ENCODE assay signal across 25 cellular contexts in the genomic region with DNA sequence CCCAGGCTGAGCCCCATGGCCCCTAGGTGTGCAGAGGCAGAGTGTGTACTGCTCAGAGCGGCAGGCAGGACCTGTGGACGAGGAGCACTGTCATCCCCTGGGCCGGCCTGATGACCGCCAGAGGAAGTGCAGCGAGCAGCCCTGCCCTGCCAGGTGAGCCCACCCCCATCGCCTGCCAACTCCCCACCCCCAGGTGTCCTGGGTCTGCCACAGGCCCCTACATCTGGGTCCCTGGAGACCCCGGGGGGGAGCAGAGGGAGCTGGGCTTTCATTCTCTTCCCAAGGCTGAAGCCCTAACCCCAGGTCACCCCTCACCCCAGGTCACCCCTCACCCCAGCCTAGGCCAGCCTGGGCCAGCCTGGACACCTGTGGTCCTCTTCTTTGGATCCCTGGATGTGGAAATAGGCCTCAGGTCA.
DNase-seq lines count a peak whose midpoint lies in the region; ATAC-seq and TF ChIP-seq lines count a peak whose summit lies in the region.
"Had no signal": no experiment of that assay in that cellular context is flagged by ENCODE, and none has a peak within 500 bp of the region (broad histone marks: within the 10 kb centered on the region; RNA-seq: fewer than 3 reads in every experiment).

No MANE protein-coding gene starts in this region.

- ATAC-seq in Right ventricle myocardium inferior (no peak), RWPE2 (ENCODE audit: low read depth) (no peak), upper lobe of right lung (no peak)

- intact Hi-C loops in Right ventricle myocardium inferior (cut with DNase I) (no loop called here), left ventricle myocardium inferior (cut with micrococcal nuclease) (no loop called here), upper lobe of right lung (cut with DNase I) (no loop called here)

- H3K9me3 ChIP-seq in left ventricle myocardium inferior (replicated peaks) (no peaks in the 10 kb centered on the region), RWPE2 (ENCODE audit: severe bottlenecking) (no peaks in the 10 kb centered on the region), upper lobe of right lung (no peaks in the 10 kb centered on the region)
- H3K9me3 ChIP-seq: BE2C, MG63 had no signal

- DNase-seq in Right ventricle myocardium inferior (ENCODE audit: missing footprints): peak; percentile 32
- no peak for DNase-seq in left ventricle myocardium inferior
- DNase-seq in RWPE2 (ENCODE audit: low spot score): peak; percentile 63
- peak; percentile 86 for DNase-seq in mesenteric fat pad (ENCODE audit: low spot score)
- peak; percentile 44 for DNase-seq in upper lobe of right lung
- no peak for DNase-seq in activated CD4-positive, alpha-beta T cell treated with anti-CD3 and anti-CD28 coated beads for 48 hours
- no peak for DNase-seq in DMS79 (lab: John Stamatoyannopoulos, UW)
- no peak for DNase-seq in globus pallidus (ENCODE audit: low spot score)
- DNase-seq: 8988T; ACHN; BE2C; CD4-positive, CD25-positive, alpha-beta regulatory T cell; DMS153; KBM-7; MG63; NCI-H1105 treated with DMSO at 0.1 percent for 48 hours; NCI-H146; NCI-H1930; NCI-H2107; NCI-H524; NCI-H82; NK-92 treated with Interleukin-12 subunit alpha and Interleukin-12 subunit beta, amount 100 ng/mL, for 24 hours; PC-9; SIG-M5 had no signal

- peaks cover 9% of the 10 kb centered on the region for H3K4me1 ChIP-seq in left ventricle myocardium inferior
- no peaks in the 10 kb centered on the region for H3K4me1 ChIP-seq in RWPE2 (ENCODE audit: insufficient read depth, poor library complexity, severe bottlenecking)
- H3K4me1 ChIP-seq in upper lobe of right lung: no peaks in the 10 kb centered on the region

- no peak for TF ChIP-seq CTCF in left ventricle myocardium inferior (IDR thresholded peaks at IDR 0.05; ENCODE audit: borderline replicate concordance)
- TF ChIP-seq CTCF in RWPE2 (IDR thresholded peaks at IDR 0.05; ENCODE audit: poor library complexity, severe bottlenecking): no peak
- TF ChIP-seq CTCF in upper lobe of right lung (IDR thresholded peaks at IDR 0.05): no peak

- H3K27me3 ChIP-seq in left ventricle myocardium inferior (ENCODE audit: low read depth) (no peaks in the 10 kb centered on the region), RWPE2 (ENCODE audit: insufficient read depth, poor library complexity, severe bottlenecking) (no peaks in the 10 kb centered on the region), upper lobe of right lung (no peaks in the 10 kb centered on the region)
- H3K27me3 ChIP-seq: BE2C, MG63 had no signal

- H3K4me3 ChIP-seq in left ventricle myocardium inferior: no peak overlapping the region
- H3K4me3 ChIP-seq in RWPE2 (ENCODE audit: severe bottlenecking): no peak overlapping the region
- H3K4me3 ChIP-seq in upper lobe of right lung: no peak overlapping the region
- H3K4me3 ChIP-seq: MG63, PC-9, SK-N-MC had no signal

- no peak overlapping the region for H3K27ac ChIP-seq in left ventricle myocardium inferior (replicated peaks)
- H3K27ac ChIP-seq in RWPE2 (ENCODE audit: poor library complexity, severe bottlenecking): no peak overlapping the region
- no peak overlapping the region for H3K27ac ChIP-seq in upper lobe of right lung
- H3K27ac ChIP-seq: PC-9, SK-N-MC had no signal

- H3K36me3 ChIP-seq in left ventricle myocardium inferior (no peaks in the 10 kb centered on the region), RWPE2 (ENCODE audit: low read depth) (no peaks in the 10 kb centered on the region), upper lobe of right lung (no peaks in the 10 kb centered on the region)
- H3K36me3 ChIP-seq: BE2C, MG63 had no signal

Comparison
In these comparisons a context has a peak if more than half of its experiments do, and no peak if none do; other contexts are left out.
1. DNase-seq: peak in Right ventricle myocardium inferior (single experiment), RWPE2 (single experiment), mesenteric fat pad (single experiment) and upper lobe of right lung (single experiment); none in left ventricle myocardium inferior (single experiment), activated CD4-positive, alpha-beta T cell treated with anti-CD3 and anti-CD28 coated beads for 48 hours (single experiment), DMS79 (single experiment) and globus pallidus (single experiment).